26 cellular contexts compared by ENCODE assay signal in genomic region chr1:21868482-21868881, GRCh38. TPM values are rescaled to one million over a fixed set of nuclear protein-coding genes. Genes with fewer than 3 reads are reported as not detected.
"Had no signal": no experiment of that assay in that cellular context is flagged by ENCODE, and none has a peak within 500 bp of the region (broad histone marks: within the 10 kb centered on the region; RNA-seq: fewer than 3 reads in every experiment).

No MANE protein-coding gene starts in this region.

- H3K27ac Mint-ChIP-seq: activated CD8-positive, alpha-beta T cell treated with anti-CD3 and anti-CD28 coated beads for 36 hours; activated naive CD8-positive, alpha-beta T cell treated with anti-CD3 and anti-CD28 coated beads, Interleukin-2, amount 10 ng/mL, durations not matched to agents 7 days and 5 days; activated T-cell treated with anti-CD3 and anti-CD28 coated beads, Interleukin-2, amount 50 U/mL, for 72 hours had no signal

- DNase-seq: activated CD4-positive, alpha-beta T cell treated with anti-CD3 and anti-CD28 coated beads for 4 hours; activated CD8-positive, alpha-beta memory T cell treated with anti-CD3 and anti-CD28 coated beads, Interleukin-2, amount 50 U/mL, for 4 hours; activated CD8-positive, alpha-beta T cell treated with anti-CD3 and anti-CD28 coated beads for 36 hours; activated naive CD4-positive, alpha-beta T cell treated with anti-CD3 and anti-CD28 coated beads, Interleukin-2, amount 50 U/mL, for 16 hours; activated naive CD8-positive, alpha-beta T cell treated with anti-CD3 and anti-CD28 coated beads, Interleukin-2, amount 10 ng/mL, durations not matched to agents 7 days and 5 days; activated T-cell treated with anti-CD3 and anti-CD28 coated beads, Interleukin-2, amount 50 U/mL, for 72 hours; adrenal gland; anterior cingulate cortex; IMR-90; KG1; NCI-H1048; NCI-H187 treated with DMSO at 0.1 percent for 48 hours; NCI-H2081 treated with DMSO at 0.1 percent for 48 hours; NCI-H2171; NCI-H226; NCI-H510A; PC-3; SW 1271 had no signal

- H3K27ac ChIP-seq: adrenal gland had no signal

- FAIRE-seq: RCC 7860 had no signal

- H3K4me3 ChIP-seq: adrenal gland, breast epithelium, SJSA1 had no signal

- H3K9me3 Mint-ChIP-seq: activated CD8-positive, alpha-beta T cell treated with anti-CD3 and anti-CD28 coated beads for 36 hours; activated naive CD8-positive, alpha-beta T cell treated with anti-CD3 and anti-CD28 coated beads, Interleukin-2, amount 10 ng/mL, durations not matched to agents 7 days and 5 days; activated T-cell treated with anti-CD3 and anti-CD28 coated beads, Interleukin-2, amount 50 U/mL, for 72 hours had no signal

- H3K36me3 ChIP-seq: breast epithelium had no signal

- H3K27me3 ChIP-seq: adrenal gland, breast epithelium, SJSA1 had no signal

- H3K9me3 ChIP-seq: adrenal gland, breast epithelium, SJSA1 had no signal

- H3K36me3 Mint-ChIP-seq: activated naive CD8-positive, alpha-beta T cell treated with anti-CD3 and anti-CD28 coated beads, Interleukin-2, amount 10 ng/mL, durations not matched to agents 7 days and 5 days had no signal

- ATAC-seq: activated CD4-positive, CD25-positive, alpha-beta regulatory T cell treated with anti-CD3 and anti-CD28 coated beads, Interleukin-2, amount 50 U/mL, for 24 hours; activated CD8-positive, alpha-beta T cell treated with anti-CD3 and anti-CD28 coated beads for 36 hours; activated T-cell treated with anti-CD3 and anti-CD28 coated beads, Interleukin-2, amount 50 U/mL, for 72 hours; PC-3; SK-N-SH treated with all-trans-retinoic acid at 6 μM for 48 hours had no signal

- H3K27me3 Mint-ChIP-seq: activated CD8-positive, alpha-beta T cell treated with anti-CD3 and anti-CD28 coated beads for 36 hours; activated naive CD8-positive, alpha-beta T cell treated with anti-CD3 and anti-CD28 coated beads, Interleukin-2, amount 10 ng/mL, durations not matched to agents 7 days and 5 days had no signal

- H3K4me3 Mint-ChIP-seq: activated CD8-positive, alpha-beta T cell treated with anti-CD3 and anti-CD28 coated beads for 36 hours; activated naive CD8-positive, alpha-beta T cell treated with anti-CD3 and anti-CD28 coated beads, Interleukin-2, amount 10 ng/mL, durations not matched to agents 7 days and 5 days; activated T-cell treated with anti-CD3 and anti-CD28 coated beads, Interleukin-2, amount 50 U/mL, for 72 hours had no signal

RNA-seq across cellular contexts. Expression of gene LDLRAD2, which starts 56.4 kb away (rescaled TPM):
- total RNA-seq: IMR-90; LHCN-M2; M059J; PC-3; SJSA1; T-helper 1 cell treated with Interleukin-12 subunit alpha and Interleukin-12 subunit beta and Interleukin-4 antibody, amounts not matched to agents 30 ng/mL and 1 ng/mL, for 36 hours had no signal
